9 cellular contexts compared by ENCODE assay signal in the genomic region with DNA sequence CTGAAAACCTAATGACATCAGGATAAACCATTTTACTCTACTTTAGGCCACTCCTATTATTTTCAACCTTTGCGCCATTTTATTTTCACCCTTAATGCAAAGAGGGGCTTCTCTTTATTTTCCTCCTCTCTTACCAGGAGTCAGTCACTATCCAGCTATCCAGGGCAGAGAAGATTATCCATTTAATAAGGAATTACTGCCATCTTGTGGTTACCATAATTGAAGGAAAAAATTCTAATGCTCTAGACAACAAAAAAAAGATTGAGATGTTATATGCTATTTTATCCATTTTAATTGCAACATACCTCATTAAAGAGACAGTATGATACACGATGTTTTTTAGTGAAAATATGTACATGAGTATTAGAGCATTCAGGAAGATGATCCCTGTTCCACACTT.
A peak's percentile ranks its signal among the peaks of the same experiment; 100 is the strongest.
DNase-seq lines count a peak whose midpoint lies in the region; ATAC-seq, FAIRE-seq and TF ChIP-seq lines count a peak whose summit lies in the region.
"Had no signal": no experiment of that assay in that cellular context is flagged by ENCODE, and none has a peak within 500 bp of the region (broad histone marks: within the 10 kb centered on the region; RNA-seq: fewer than 3 reads in every experiment).

No MANE protein-coding gene starts in this region.

- H3K4me3 ChIP-seq in BE2C (ENCODE audit: low read depth, low read length), result no peak overlapping the region
- H3K4me3 ChIP-seq: gastroesophageal sphincter had no signal

- H3K27me3 Mint-ChIP-seq in activated naive CD4-positive, alpha-beta T cell treated with anti-CD3 and anti-CD28 coated beads, Interleukin-2, amount 10 ng/mL, durations not matched to agents 7 days and 5 days, result no peaks in the 10 kb centered on the region
- peaks cover 0 to 1% (median 0%) of the 10 kb centered on the region in 3 donors for H3K27me3 Mint-ChIP-seq in immature natural killer cell (ENCODE audit: low read depth in 3 of 3)

- H3K36me3 Mint-ChIP-seq in activated naive CD4-positive, alpha-beta T cell treated with anti-CD3 and anti-CD28 coated beads, Interleukin-2, amount 10 ng/mL, durations not matched to agents 7 days and 5 days, result no peaks in the 10 kb centered on the region
- H3K36me3 Mint-ChIP-seq in immature natural killer cell, result no peaks in the 10 kb centered on the region

- H3K27me3 ChIP-seq in BE2C, result no peaks in the 10 kb centered on the region

- H3K9me3 ChIP-seq in BE2C, result peaks cover 4% of the 10 kb centered on the region; the same call in 1 of the 2 replicates
- H3K9me3 ChIP-seq: gastroesophageal sphincter had no signal

- H3K4me1 ChIP-seq in BE2C, result peaks cover 16% of the 10 kb centered on the region
- H3K4me1 ChIP-seq: gastroesophageal sphincter had no signal

- ATAC-seq in GM18868 (IDR thresholded peaks at IDR 0.05; ENCODE audit: unreplicated experiment), result no peak
- ATAC-seq: gastroesophageal sphincter had no signal

- no peaks in the 10 kb centered on the region for H3K4me1 Mint-ChIP-seq in activated naive CD4-positive, alpha-beta T cell treated with anti-CD3 and anti-CD28 coated beads, Interleukin-2, amount 10 ng/mL, durations not matched to agents 7 days and 5 days
- H3K4me1 Mint-ChIP-seq in immature natural killer cell, result no peaks in the 10 kb centered on the region

- H3K36me3 ChIP-seq in BE2C, result no peaks in the 10 kb centered on the region
- H3K36me3 ChIP-seq: gastroesophageal sphincter had no signal

- CTCF ChIA-PET in activated naive CD4-positive, alpha-beta T cell treated with anti-CD3 and anti-CD28 coated beads, Interleukin-2, amount 10 ng/mL, durations not matched to agents 7 days and 5 days (lab: Charles Lee), result no interaction called here

- DNase-seq in BE2C, result no peak
- peak; percentile 23 for DNase-seq in KBM-7
- peak; percentile 23 to 39 for DNase-seq in SW 1271 (lab: John Stamatoyannopoulos, UW)
- DNase-seq in activated naive CD4-positive, alpha-beta T cell treated with anti-CD3 and anti-CD28 coated beads, Interleukin-2, amount 10 ng/mL, durations not matched to agents 7 days and 5 days, result no peak
- no peak for DNase-seq in NCI-H146 (lab: John Stamatoyannopoulos, UW)
- no peak for DNase-seq in immature natural killer cell

- FAIRE-seq in islet of Langerhans (lab: Jason Lieb, UNC), result peak; percentile 73

- peaks cover 2% of the 10 kb centered on the region for H3K9me3 Mint-ChIP-seq in activated naive CD4-positive, alpha-beta T cell treated with anti-CD3 and anti-CD28 coated beads, Interleukin-2, amount 10 ng/mL, durations not matched to agents 7 days and 5 days
- H3K9me3 Mint-ChIP-seq in immature natural killer cell, result peaks cover 0 to 18% (median 7%) of the 10 kb centered on the region in 6 donors

- no peak overlapping the region for H3K27ac Mint-ChIP-seq in activated naive CD4-positive, alpha-beta T cell treated with anti-CD3 and anti-CD28 coated beads, Interleukin-2, amount 10 ng/mL, durations not matched to agents 7 days and 5 days
- no peak overlapping the region for H3K27ac Mint-ChIP-seq in immature natural killer cell

- no peak overlapping the region for H3K4me3 Mint-ChIP-seq in activated naive CD4-positive, alpha-beta T cell treated with anti-CD3 and anti-CD28 coated beads, Interleukin-2, amount 10 ng/mL, durations not matched to agents 7 days and 5 days
- no peak overlapping the region for H3K4me3 Mint-ChIP-seq in immature natural killer cell

- TF ChIP-seq CTCF in BE2C (IDR thresholded peaks at IDR 0.05; ENCODE audit: low read depth, low read length), result peak; percentile 47

- in situ Hi-C loops in KBM-7 (cut with MboI; ENCODE audit: low pct_unique_long_range_greater_than_20kb, low sequenced_read_pairs), result no loop called here

Comparison
In these comparisons a context has a peak if more than half of its experiments do, and no peak if none do; other contexts are left out.
1. DNase-seq: peak in KBM-7 (single experiment) and SW 1271 (2 of 2); none in BE2C (single experiment), activated naive CD4-positive, alpha-beta T cell treated with anti-CD3 and anti-CD28 coated beads, Interleukin-2, amount 10 ng/mL, durations not matched to agents 7 days and 5 days (single experiment), NCI-H146 (single experiment) and immature natural killer cell (0 of 3).